9 cellular contexts compared by ENCODE assay signal in the genomic region with DNA sequence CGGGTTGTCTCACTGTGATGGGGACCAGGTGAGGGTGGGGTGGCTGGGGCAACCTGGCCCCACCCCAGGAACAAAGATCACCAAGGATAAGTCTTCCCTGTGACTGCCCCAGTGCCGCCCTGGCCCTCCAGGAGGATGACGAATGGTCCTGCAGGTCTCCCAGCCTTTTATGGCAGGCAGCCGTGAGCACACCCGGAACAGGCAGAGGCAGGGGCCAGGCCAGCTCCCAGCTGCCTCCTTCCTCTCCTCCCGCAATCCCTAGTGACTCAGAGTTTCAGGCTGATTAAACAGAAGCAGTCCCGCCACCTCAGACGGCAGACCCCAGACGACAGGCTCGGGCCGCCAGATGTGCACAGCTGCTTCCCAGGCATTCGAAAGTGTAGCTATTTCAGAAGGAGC. TPM values are rescaled to one million over a fixed set of nuclear protein-coding genes. Genes with fewer than 3 reads are reported as not detected.
A peak's percentile ranks its signal among the peaks of the same experiment; 100 is the strongest.
DNase-seq lines count a peak whose midpoint lies in the region; ATAC-seq, FAIRE-seq and TF ChIP-seq lines count a peak whose summit lies in the region.
"Had no signal": no experiment of that assay in that cellular context is flagged by ENCODE, and none has a peak within 500 bp of the region (broad histone marks: within the 10 kb centered on the region; RNA-seq: fewer than 3 reads in every experiment).

No MANE protein-coding gene starts in this region.

- H3K4me3 Mint-ChIP-seq in CD8-positive, alpha-beta T cell: no peak overlapping the region

- CTCF ChIA-PET in CD8-positive, alpha-beta T cell (lab: Charles Lee): interaction anchor here (1.4 kb wide), 1 partner anchor 77 kb away, joined by 4 read pairs; no protein-coding TSS in a partner anchor

- POLR2A ChIA-PET in CD8-positive, alpha-beta T cell (lab: Charles Lee): no interaction called here

- no peaks in the 10 kb centered on the region for H3K36me3 Mint-ChIP-seq in CD8-positive, alpha-beta T cell

- H3K9me3 ChIP-seq in pancreas: no peaks in the 10 kb centered on the region
- no peaks in the 10 kb centered on the region for H3K9me3 ChIP-seq in CD8-positive, alpha-beta T cell (ENCODE audit: low read length)

- intact Hi-C loops in pancreas (cut with DNase I): no loop called here
- intact Hi-C loops in CD8-positive, alpha-beta T cell (cut with DNase I, micrococcal nuclease): no loop called here

- H3K4me3 ChIP-seq in pancreas: no peak overlapping the region
- H3K4me3 ChIP-seq in CD8-positive, alpha-beta T cell (ENCODE audit: low read depth, low read length): no peak overlapping the region

- DNase-seq in ELR (ENCODE audit: low read depth) (peak; percentile 91), RPMI7951 (ENCODE audit: low read depth) (peak; percentile 92), fibroblast of peridontal ligament (ENCODE audit: extremely low read depth) (peak; percentile 61), pancreas (peak; percentile 61 to 85 (median 78))
- no peak for DNase-seq in CD8-positive, alpha-beta T cell
- DNase-seq in stimulated activated CD4-positive, alpha-beta T cell treated with anti-CD3 and anti-CD28 coated beads, Interleukin-4, amount 100 ng/mL, for 4 hours: no peak

- H3K4me1 Mint-ChIP-seq in CD8-positive, alpha-beta T cell (ENCODE audit: low read depth): no peaks in the 10 kb centered on the region

- H3K27ac ChIP-seq in pancreas: peak overlapping the region; percentile 11 to 76 (median 41)
- H3K27ac ChIP-seq in CD8-positive, alpha-beta T cell (ENCODE audit: low read depth, low read length): no peak overlapping the region

- peaks cover 35 to 59% (median 51%) of the 10 kb centered on the region in 3 donors for H3K4me1 ChIP-seq in pancreas
- no peaks in the 10 kb centered on the region for H3K4me1 ChIP-seq in CD8-positive, alpha-beta T cell (ENCODE audit: insufficient read depth, low read length)

- peaks cover 8 to 33% (median 21%) of the 10 kb centered on the region in 3 donors for H3K36me3 ChIP-seq in pancreas
- no peaks in the 10 kb centered on the region for H3K36me3 ChIP-seq in CD8-positive, alpha-beta T cell (ENCODE audit: insufficient read depth, low read length)

- no peaks in the 10 kb centered on the region for H3K9me3 Mint-ChIP-seq in CD8-positive, alpha-beta T cell

- 21 to 25% methylated on average over 12 of the region's 12 CpGs for WGBS in pancreas, 2 donors

- H3K27ac Mint-ChIP-seq in CD8-positive, alpha-beta T cell: no peak overlapping the region

- ATAC-seq in pancreas (peak; percentile 58 to 77 (median 68)), HG03097 (IDR thresholded peaks at IDR 0.05; ENCODE audit: low FRiP score, unreplicated experiment) (no peak), GM21381 (IDR thresholded peaks at IDR 0.05; ENCODE audit: unreplicated experiment) (no peak)
- ATAC-seq in CD8-positive, alpha-beta T cell: no peak

- no peaks in the 10 kb centered on the region for H3K27me3 Mint-ChIP-seq in CD8-positive, alpha-beta T cell (ENCODE audit: low read depth)

- TF ChIP-seq CTCF in pancreas (IDR thresholded peaks at IDR 0.05): no peak
- TF ChIP-seq CTCF in CD8-positive, alpha-beta T cell (IDR thresholded peaks at IDR 0.05): no peak

- no peaks in the 10 kb centered on the region for H3K27me3 ChIP-seq in pancreas
- H3K27me3 ChIP-seq in CD8-positive, alpha-beta T cell (ENCODE audit: insufficient read depth, low read length): no peaks in the 10 kb centered on the region

- no peak for FAIRE-seq in pancreas (lab: Jason Lieb, UNC)

RNA-seq across cellular contexts. Expression of gene JUP, which starts 13.3 kb away (rescaled TPM):
- 27.5 and 37.2 TPM in 2 replicates for total RNA-seq in RPMI7951 (2014; rRNA removed; shearing (Covaris generic))
- 10 to 100 TPM; 31.1 to 93.5 (median 42.0) TPM for total RNA-seq in pancreas
- polyA plus RNA-seq in pancreas: 10 to 100 TPM; 46.8 to 50.4 TPM
- 1 to 10 TPM; 1.0 to 1.8 TPM for total RNA-seq in CD8-positive, alpha-beta T cell

RNA-seq across cellular contexts. Expression of gene P3H4, which starts 38.6 kb away (rescaled TPM):
- total RNA-seq in RPMI7951 (2014; rRNA removed; shearing (Covaris generic)): 36.0 and 40.6 TPM in 2 replicates
- total RNA-seq in pancreas: 10 to 100 TPM in 3 of 6 donors, 1 to 10 TPM in 3; 8.4 to 15.7 (median 10.1) TPM
- polyA plus RNA-seq in pancreas: 10 to 100 TPM; 13.0 to 16.6 TPM
- total RNA-seq in CD8-positive, alpha-beta T cell: 1 to 10 TPM in 1 of 2 experiments, under 1 TPM in 1; 0.89 to 1.0 TPM

RNA-seq across cellular contexts. Expression of gene HAP1, which starts 38.7 kb away (rescaled TPM):
- not detected in 2 replicates for total RNA-seq in RPMI7951 (2014; rRNA removed; shearing (Covaris generic))
- 1 to 10 TPM in 3 of 6 donors, under 1 TPM in 3; 0.13 to 1.6 (median 0.84) TPM for total RNA-seq in pancreas
- 1 to 10 TPM; 2.6 to 4.2 TPM for polyA plus RNA-seq in pancreas
- total RNA-seq in CD8-positive, alpha-beta T cell: not detected
- total RNA-seq: urinary bladder had no signal

RNA-seq across cellular contexts. Expression of gene FKBP10, which starts 39.6 kb away (rescaled TPM):
- 115 and 133 TPM in 2 replicates for total RNA-seq in RPMI7951 (2014; rRNA removed; shearing (Covaris generic))
- total RNA-seq in pancreas: 10 to 100 TPM in 4 of 6 donors, 1 to 10 TPM in 2; 4.5 to 35.3 (median 11.7) TPM
- polyA plus RNA-seq in pancreas: 10 to 100 TPM in 1 of 2 donors, 1 to 10 TPM in 1; 9.1 to 17.3 TPM
- under 1 TPM in 1 of 2 experiments, not detected in 1; 0.38 TPM for total RNA-seq in CD8-positive, alpha-beta T cell

Comparison
In these comparisons a context has a peak if more than half of its experiments do, and no peak if none do; other contexts are left out.
1. DNase-seq: peak in ELR (single experiment), RPMI7951 (single experiment), fibroblast of peridontal ligament (single experiment) and pancreas (6 of 6); none in CD8-positive, alpha-beta T cell (0 of 7) and stimulated activated CD4-positive, alpha-beta T cell treated with anti-CD3 and anti-CD28 coated beads, Interleukin-4, amount 100 ng/mL, for 4 hours (0 of 2).
2. ATAC-seq: peak in pancreas (4 of 4); none in HG03097 (single experiment), CD8-positive, alpha-beta T cell (single experiment) and GM21381 (single experiment).
3. RNA of gene JUP, which starts 13.3 kb away (total RNA-seq): 31.1 to 93.5 TPM in pancreas and 27.5 to 37.2 TPM in RPMI7951; 1.0 to 1.8 TPM in CD8-positive, alpha-beta T cell; every median in the first group is over 10 times any median in the second.
4. RNA of gene P3H4, which starts 38.6 kb away (total RNA-seq): 36.0 to 40.6 TPM in RPMI7951 and 8.4 to 15.7 TPM in pancreas; 0.89 to 1.0 TPM in CD8-positive, alpha-beta T cell; every median in the first group is over 4 times any median in the second.